ENCODE assay signal across 12 cellular contexts in the genomic region with DNA sequence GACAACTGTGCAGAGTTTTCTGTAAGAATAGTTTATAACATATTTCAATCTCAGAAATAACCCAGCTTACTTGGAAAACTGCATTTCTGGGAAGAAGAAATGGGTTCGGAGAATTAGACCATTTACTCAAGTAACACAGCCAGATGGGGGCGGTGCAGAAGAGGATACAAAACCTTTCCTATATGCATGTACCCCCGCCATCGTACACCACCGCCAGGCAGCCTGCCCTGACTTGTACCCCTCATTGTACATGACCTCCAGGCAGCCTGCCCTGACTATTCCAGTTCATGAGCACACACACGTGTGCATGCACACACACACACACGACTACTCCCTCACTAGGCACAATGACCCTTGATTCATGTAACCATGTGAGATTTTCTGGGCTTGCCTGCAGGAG.
DNase-seq lines count a peak whose midpoint lies in the region; ATAC-seq and TF ChIP-seq lines count a peak whose summit lies in the region.
"Had no signal": no experiment of that assay in that cellular context is flagged by ENCODE, and none has a peak within 500 bp of the region (broad histone marks: within the 10 kb centered on the region; RNA-seq: fewer than 3 reads in every experiment).

No MANE protein-coding gene starts in this region.

- POLR2A ChIA-PET in CD8-positive, alpha-beta T cell (lab: Charles Lee), result no interaction called here
- POLR2A ChIA-PET in OCI-LY7 (lab: Charles Lee), result no interaction called here

- no peak overlapping the region for H3K4me2 ChIP-seq in OCI-LY7 (ENCODE audit: low read length)

- no peaks in the 10 kb centered on the region for H3K4me1 ChIP-seq in CD8-positive, alpha-beta T cell (ENCODE audit: insufficient read depth, low read length)
- H3K4me1 ChIP-seq in OCI-LY7 (ENCODE audit: insufficient read depth, low read length, poor library complexity, severe bottlenecking) (peaks cover 32% of the 10 kb centered on the region), endodermal cell (ENCODE audit: control insufficient read depth, insufficient read depth, low read length) (peaks cover 7% of the 10 kb centered on the region)

- no peak for DNase-seq in CD8-positive, alpha-beta T cell
- DNase-seq in OCI-LY7 (ENCODE audit: low spot score) (no peak), endodermal cell (no peak), progenitor cell of endocrine pancreas (ENCODE audit: low spot score, unreplicated experiment) (no peak), DMS79 (lab: John Stamatoyannopoulos, UW) (no peak), H7 (no peak), NOMO-1 (lab: John Stamatoyannopoulos, UW; ENCODE audit: unreplicated experiment in 2 of 2) (no peak)
- no peak for DNase-seq in effector memory CD8-positive, alpha-beta T cell
- DNase-seq: foreskin melanocyte, NCI-H1105 treated with DMSO at 0.1 percent for 48 hours, substantia nigra had no signal

- no peak for TF ChIP-seq CTCF in CD8-positive, alpha-beta T cell (IDR thresholded peaks at IDR 0.05)
- TF ChIP-seq CTCF in OCI-LY7 (conservative IDR thresholded peaks at IDR 0.05; ENCODE audit: low read length), result peak; percentile 23; the same call in 1 of the 2 replicates
- TF ChIP-seq CTCF in endodermal cell (conservative IDR thresholded peaks at IDR 0.05), result peak; percentile 22
- TF ChIP-seq CTCF in progenitor cell of endocrine pancreas (IDR thresholded peaks at IDR 0.05; ENCODE audit: unreplicated experiment), result no peak

- no peaks in the 10 kb centered on the region for H3K36me3 Mint-ChIP-seq in CD8-positive, alpha-beta T cell
- H3K36me3 Mint-ChIP-seq in endodermal cell (ENCODE audit: low read depth) (peaks cover 2% of the 10 kb centered on the region), progenitor cell of endocrine pancreas (ENCODE audit: insufficient read depth) (no peaks in the 10 kb centered on the region)
- peaks cover 6% of the 10 kb centered on the region for H3K36me3 Mint-ChIP-seq in effector memory CD8-positive, alpha-beta T cell (ENCODE audit: insufficient read depth)

- ATAC-seq in CD8-positive, alpha-beta T cell, result no peak
- no peak for ATAC-seq in effector memory CD8-positive, alpha-beta T cell (replicated peaks)

- peaks cover 17% of the 10 kb centered on the region for H3K4me1 Mint-ChIP-seq in CD8-positive, alpha-beta T cell (ENCODE audit: low read depth)
- peaks cover 26% of the 10 kb centered on the region for H3K4me1 Mint-ChIP-seq in endodermal cell
- H3K4me1 Mint-ChIP-seq in progenitor cell of endocrine pancreas (ENCODE audit: low read depth), result peaks cover 20% of the 10 kb centered on the region
- H3K4me1 Mint-ChIP-seq in effector memory CD8-positive, alpha-beta T cell (ENCODE audit: low read depth in 2 of 2), result no peaks in the 10 kb centered on the region

- no TSS peak for BruUV-seq in OCI-LY7 (replicated peaks; lab: Mats Ljungman, UMichigan)

- CTCF ChIA-PET in CD8-positive, alpha-beta T cell (lab: Charles Lee), result no interaction called here
- CTCF ChIA-PET in OCI-LY7 (lab: Charles Lee; ENCODE audit: unreplicated experiment), result no interaction called here

- no peaks in the 10 kb centered on the region for H4K20me1 ChIP-seq in OCI-LY7 (ENCODE audit: insufficient read depth, low read length)

- H3K27ac ChIP-seq in CD8-positive, alpha-beta T cell (ENCODE audit: low read depth, low read length), result no peak overlapping the region
- H3K27ac ChIP-seq in OCI-LY7 (ENCODE audit: low read depth, low read length, poor library complexity, severe bottlenecking) (no peak overlapping the region), endodermal cell (ENCODE audit: low read depth, low read length) (peak overlapping the region; percentile 81)

- peak overlapping the region; percentile 43 for H3K27ac Mint-ChIP-seq in CD8-positive, alpha-beta T cell
- H3K27ac Mint-ChIP-seq in endodermal cell (no peak overlapping the region), progenitor cell of endocrine pancreas (peak overlapping the region; percentile 71)
- no peak overlapping the region for H3K27ac Mint-ChIP-seq in effector memory CD8-positive, alpha-beta T cell
- H3K27ac Mint-ChIP-seq: mesothelial cell of epicardium had no signal

- no peaks in the 10 kb centered on the region for H3K27me3 ChIP-seq in CD8-positive, alpha-beta T cell (ENCODE audit: insufficient read depth, low read length)
- H3K27me3 ChIP-seq in endodermal cell (ENCODE audit: control insufficient read depth, insufficient read depth, low read length, poor library complexity, severe bottlenecking) (no peaks in the 10 kb centered on the region), H7 (ENCODE audit: control insufficient read depth, insufficient read depth, low read length) (no peaks in the 10 kb centered on the region)

- intact Hi-C loops in CD8-positive, alpha-beta T cell (cut with DNase I, micrococcal nuclease), result loop anchor here in 1 of 2 experiments (10.0 kb wide), 1 partner anchor 83 kb away; no protein-coding TSS in a partner anchor
- intact Hi-C loops in OCI-LY7 (cut with micrococcal nuclease; ENCODE audit: unreplicated experiment), result no loop called here

- no peaks in the 10 kb centered on the region for H3K9me3 Mint-ChIP-seq in CD8-positive, alpha-beta T cell
- H3K9me3 Mint-ChIP-seq in endodermal cell (no peaks in the 10 kb centered on the region), progenitor cell of endocrine pancreas (ENCODE audit: low read depth) (no peaks in the 10 kb centered on the region)
- no peaks in the 10 kb centered on the region for H3K9me3 Mint-ChIP-seq in effector memory CD8-positive, alpha-beta T cell
- H3K9me3 Mint-ChIP-seq: mesothelial cell of epicardium had no signal

- peak overlapping the region; percentile 52 for H3K4me3 ChIP-seq in CD8-positive, alpha-beta T cell (ENCODE audit: low read depth, low read length)
- H3K4me3 ChIP-seq in OCI-LY7 (ENCODE audit: low read depth, low read length, poor library complexity, severe bottlenecking) (no peak overlapping the region), endodermal cell (ENCODE audit: low read length) (no peak overlapping the region), H7 (ENCODE audit: insufficient read depth, low read depth, low read length) (no peak overlapping the region)

- no peaks in the 10 kb centered on the region for H3K9me3 ChIP-seq in CD8-positive, alpha-beta T cell (ENCODE audit: low read length)
- H3K9me3 ChIP-seq in OCI-LY7 (ENCODE audit: low read length) (no peaks in the 10 kb centered on the region), endodermal cell (ENCODE audit: control insufficient read depth, low read length) (no peaks in the 10 kb centered on the region)

- H3K27me3 Mint-ChIP-seq in CD8-positive, alpha-beta T cell (ENCODE audit: low read depth), result no peaks in the 10 kb centered on the region
- H3K27me3 Mint-ChIP-seq in endodermal cell (ENCODE audit: insufficient read depth), result no peaks in the 10 kb centered on the region
- H3K27me3 Mint-ChIP-seq in progenitor cell of endocrine pancreas, result no peaks in the 10 kb centered on the region
- peaks cover 0 to 47% of the 10 kb centered on the region in 2 donors for H3K27me3 Mint-ChIP-seq in effector memory CD8-positive, alpha-beta T cell

- peak overlapping the region; percentile 86 for H3K4me3 Mint-ChIP-seq in CD8-positive, alpha-beta T cell
- H3K4me3 Mint-ChIP-seq in endodermal cell (no peak overlapping the region), progenitor cell of endocrine pancreas (ENCODE audit: low read depth) (no peak overlapping the region)
- H3K4me3 Mint-ChIP-seq in effector memory CD8-positive, alpha-beta T cell, result no peak overlapping the region

- H3K79me2 ChIP-seq in OCI-LY7 (ENCODE audit: insufficient read depth, low read depth, low read length), result no peaks in the 10 kb centered on the region

- peak overlapping the region; percentile 35; the same call in 1 of the 2 replicates for H2AFZ ChIP-seq in OCI-LY7 (ENCODE audit: low read length)

- WGBS in endodermal cell (ENCODE audit: insufficient coverage in 1 of 2, insufficient read length in 1 of 2), 2 experiments, result 92 to 94% methylated on average over 5 to 7 of the region's 7 CpGs

- H3K9ac ChIP-seq in endodermal cell (ENCODE audit: extremely low read depth, low read length, poor library complexity, severe bottlenecking), result no peak overlapping the region

- H3K9me2 ChIP-seq in OCI-LY7 (ENCODE audit: insufficient read depth, low read length), result no peaks in the 10 kb centered on the region

- no peaks in the 10 kb centered on the region for H3K36me3 ChIP-seq in CD8-positive, alpha-beta T cell (ENCODE audit: insufficient read depth, low read length)
- H3K36me3 ChIP-seq in OCI-LY7 (ENCODE audit: insufficient read depth, low read length) (no peaks in the 10 kb centered on the region), endodermal cell (ENCODE audit: control insufficient read depth, insufficient read depth, low read length) (peaks cover 4% of the 10 kb centered on the region), H7 (replicated peaks; ENCODE audit: control insufficient read depth, insufficient read depth, low read length) (peaks cover under 1% of the 10 kb centered on the region; the same call in 1 of the 2 replicates)

Comparison
In these comparisons a context has a peak if more than half of its experiments do, and no peak if none do; other contexts are left out.
1. H3K27ac Mint-ChIP-seq: peak in CD8-positive, alpha-beta T cell (single experiment) and progenitor cell of endocrine pancreas (single experiment); none in endodermal cell (single experiment) and effector memory CD8-positive, alpha-beta T cell (0 of 2).
2. CTCF ChIP-seq: peak in OCI-LY7 (single experiment) and endodermal cell (single experiment); none in CD8-positive, alpha-beta T cell (single experiment) and progenitor cell of endocrine pancreas (single experiment).